Comparison of ENCODE assay signal across 19 cellular contexts in the genomic region with DNA sequence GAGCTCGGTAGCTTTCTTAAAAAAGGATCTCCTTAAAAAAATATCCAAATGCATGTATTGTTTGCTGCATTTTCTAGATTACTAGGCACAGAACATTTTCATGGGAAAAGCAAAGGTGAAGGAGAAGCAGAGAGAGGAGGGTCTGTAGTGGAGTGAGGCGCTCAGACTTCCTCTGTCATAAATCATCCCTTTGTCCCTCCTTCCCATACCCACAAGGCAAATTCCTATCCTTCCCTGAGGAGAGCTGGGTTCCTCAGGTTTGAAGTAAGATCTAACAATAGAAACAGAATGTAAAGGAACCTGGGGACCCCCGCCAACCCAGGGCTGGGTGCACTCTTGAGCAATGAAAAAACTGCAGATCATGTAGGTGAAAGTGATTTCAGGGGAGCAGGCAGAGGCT.
DNase-seq lines count a peak whose midpoint lies in the region; TF ChIP-seq lines count a peak whose summit lies in the region.
"Had no signal": no experiment of that assay in that cellular context is flagged by ENCODE, and none has a peak within 500 bp of the region (broad histone marks: within the 10 kb centered on the region; RNA-seq: fewer than 3 reads in every experiment).

No MANE protein-coding gene starts in this region.

- TF ChIP-seq CTCF in fibroblast of the aortic adventitia (IDR thresholded peaks at IDR 0.05; ENCODE audit: insufficient read depth, low read length) = no peak
- TF ChIP-seq CTCF in esophagus muscularis mucosa (IDR thresholded peaks at IDR 0.05) = no peak

- H3K4me1 ChIP-seq in esophagus muscularis mucosa = peaks cover 0 to 6% (median 2%) of the 10 kb centered on the region in 4 donors
- H3K4me1 ChIP-seq: transverse colon had no signal

- no peak for TF ChIP-seq EP300 in esophagus muscularis mucosa (IDR thresholded peaks at IDR 0.05)

- H3K27me3 ChIP-seq in esophagus muscularis mucosa = no peaks in the 10 kb centered on the region
- H3K27me3 ChIP-seq: ovary, transverse colon had no signal

- H3K4me3 ChIP-seq in fibroblast of the aortic adventitia (ENCODE audit: low read depth, low read length) (no peak overlapping the region), esophagus muscularis mucosa (no peak overlapping the region)
- H3K4me3 ChIP-seq: ovary, SK-N-MC, transverse colon had no signal

- 87% methylated on average over 3 of the region's 3 CpGs for WGBS in esophagus muscularis mucosa

- no peaks in the 10 kb centered on the region for H3K36me3 ChIP-seq in esophagus muscularis mucosa
- H3K36me3 ChIP-seq: ovary, transverse colon had no signal

- DNase-seq in ELF-1 (ENCODE audit: low read depth, low spot score) (peak; percentile 79), NCI-H226 (peak; percentile 22), fibroblast of the aortic adventitia (ENCODE audit: low read depth) (peak; percentile 56), retina (peak; percentile 50), NCI-H146 treated with DMSO at 0.1 percent for 48 hours (lab: John Stamatoyannopoulos, UW; ENCODE audit: unreplicated experiment) (no peak), NOMO-1 treated with DMSO at 0.1 percent for 48 hours (lab: John Stamatoyannopoulos, UW; ENCODE audit: unreplicated experiment) (no peak), esophagus muscularis mucosa (ENCODE audit: extremely low spot score) (no peak)
- DNase-seq: activated CD4-positive, CD25-positive, alpha-beta regulatory T cell treated with anti-CD3 and anti-CD28 coated beads, Interleukin-2, amount 50 U/mL, for 72 hours; activated CD8-positive, alpha-beta memory T cell treated with anti-CD3 and anti-CD28 coated beads for 24 hours; activated naive CD8-positive, alpha-beta T cell treated with anti-CD3 and anti-CD28 coated beads for 36 hours; activated T-cell treated with anti-CD3 and anti-CD28 coated beads, Interleukin-2, amount 50 U/mL, for 72 hours; dermis blood vessel endothelial cell; NCI-H1436; NCI-H2171 treated with DMSO at 0.1 percent for 48 hours; NCI-H748 treated with DMSO at 0.1 percent for 48 hours; ovary; stimulated activated naive CD8-positive, alpha-beta T cell treated with anti-CD3 and anti-CD28 coated beads, Interleukin-15, Interleukin-2, amounts not matched to agents 100 U/mL and 50 U/mL, for 24 hours; transverse colon had no signal

- H3K27ac ChIP-seq in esophagus muscularis mucosa (replicated peaks in 1 of 4) = no peak overlapping the region
- H3K27ac ChIP-seq: ovary, SK-N-MC, transverse colon had no signal

- no peaks in the 10 kb centered on the region for H3K9me3 ChIP-seq in esophagus muscularis mucosa
- H3K9me3 ChIP-seq: ovary, transverse colon had no signal

- TF ChIP-seq POLR2A in esophagus muscularis mucosa (IDR thresholded peaks at IDR 0.05; ENCODE audit: low read depth) = no peak

- intact Hi-C loops in esophagus muscularis mucosa (cut with DNase I) = no loop called here

Comparison
In these comparisons a context has a peak if more than half of its experiments do, and no peak if none do; other contexts are left out.
1. DNase-seq: peak in ELF-1 (single experiment), NCI-H226 (single experiment), fibroblast of the aortic adventitia (single experiment) and retina (single experiment); none in NCI-H146 treated with DMSO at 0.1 percent for 48 hours (single experiment), NOMO-1 treated with DMSO at 0.1 percent for 48 hours (single experiment) and esophagus muscularis mucosa (single experiment).